In genomic region chr5:73735032-73735734, GRCh38 we compare ENCODE assay signal across 26 cellular contexts.
DNase-seq lines count a peak whose midpoint lies in the region; TF ChIP-seq lines count a peak whose summit lies in the region.
"Had no signal": no experiment of that assay in that cellular context is flagged by ENCODE, and none has a peak within 500 bp of the region (broad histone marks: within the 10 kb centered on the region; RNA-seq: fewer than 3 reads in every experiment).

No MANE protein-coding gene starts in this region.

- H3K4me1 ChIP-seq in adipocyte (ENCODE audit: control insufficient read depth, insufficient read depth, low read length), result no peaks in the 10 kb centered on the region
- H3K4me1 ChIP-seq: psoas muscle had no signal

- no peak overlapping the region for H3K9ac ChIP-seq in adipocyte (ENCODE audit: low read length)

- no peaks in the 10 kb centered on the region for H3K9me3 ChIP-seq in adipocyte (ENCODE audit: control insufficient read depth, low read length)
- H3K9me3 ChIP-seq: body of pancreas, lower lobe of right lung, psoas muscle had no signal

- peak overlapping the region; percentile 36 to 77 for H3K27ac ChIP-seq in coronary artery
- H3K27ac ChIP-seq: body of pancreas, lower lobe of right lung, psoas muscle had no signal

- H3K36me3 ChIP-seq in adipocyte (ENCODE audit: control insufficient read depth, insufficient read depth, low read length, severe bottlenecking), result no peaks in the 10 kb centered on the region
- H3K36me3 ChIP-seq: lower lobe of right lung had no signal

- DNase-seq in AG09309 (ENCODE audit: low read depth), result peak; percentile 32
- peak; percentile 8 for DNase-seq in adipocyte (ENCODE audit: low read depth)
- no peak for DNase-seq in coronary artery (ENCODE audit: low spot score)
- peak; percentile 37 for DNase-seq in myocyte (ENCODE audit: low read depth)
- DNase-seq in activated naive CD4-positive, alpha-beta T cell treated with Interleukin-2 at 50 U/mL for 16 hours, result no peak
- DNase-seq in NCI-H2029 treated with DMSO at 0.1 percent for 48 hours (lab: John Stamatoyannopoulos, UW), result no peak
- DNase-seq in hepatic stellate cell (ENCODE audit: low spot score), result no peak
- no peak for DNase-seq in cortex of kidney (lab: John Stamatoyannopoulos, UW)
- DNase-seq: activated CD4-positive, alpha-beta T cell treated with anti-CD3 and anti-CD28 coated beads, Interleukin-2, amount 10 ng/mL, durations not matched to agents 7 days and 5 days; activated effector memory CD4-positive, alpha-beta T cell treated with Interleukin-2 at 50 U/mL for 16 hours; activated T-cell treated with anti-CD3 and anti-CD28 coated beads, Interleukin-2, amount 50 U/mL, for 1 hour; body of pancreas; C1 segment of cervical spinal cord; cerebellar nuclear complex; DMS79; effector CD4-positive, alpha-beta T cell; GF-D8; lower lobe of right lung; natural killer cell; NCI-H1048; NCI-H446; nucleus accumbens; psoas muscle; stimulated activated CD4-positive, alpha-beta T cell treated with anti-CD3 and anti-CD28 coated beads, Interleukin-15, amount 100 ng/mL, for 24 hours; T-cell; trophoblast cell had no signal

- H3K4me3 ChIP-seq in AG09309 (ENCODE audit: control insufficient read depth, low read depth, low read length), result no peak overlapping the region
- H3K4me3 ChIP-seq in adipocyte (ENCODE audit: low read length), result no peak overlapping the region
- H3K4me3 ChIP-seq in coronary artery, result no peak overlapping the region
- H3K4me3 ChIP-seq: body of pancreas, lower lobe of right lung, psoas muscle had no signal

- no peaks in the 10 kb centered on the region for H3K27me3 ChIP-seq in adipocyte (replicated peaks; ENCODE audit: control insufficient read depth, insufficient read depth, low read length)
- H3K27me3 ChIP-seq: body of pancreas had no signal

- TF ChIP-seq CTCF in AG09309 (IDR thresholded peaks at IDR 0.05; ENCODE audit: control insufficient read depth, insufficient read depth, low read depth, low read length, missing control alignments) (no peak), coronary artery (IDR thresholded peaks at IDR 0.05) (no peak)

Comparison
In these comparisons a context has a peak if more than half of its experiments do, and no peak if none do; other contexts are left out.
1. DNase-seq: peak in AG09309 (single experiment), adipocyte (single experiment) and myocyte (single experiment); none in coronary artery (single experiment), activated naive CD4-positive, alpha-beta T cell treated with Interleukin-2 at 50 U/mL for 16 hours (single experiment), NCI-H2029 treated with DMSO at 0.1 percent for 48 hours (single experiment), hepatic stellate cell (single experiment) and cortex of kidney (single experiment).